ENCODE assay signal across 8 cellular contexts in the genomic region with DNA sequence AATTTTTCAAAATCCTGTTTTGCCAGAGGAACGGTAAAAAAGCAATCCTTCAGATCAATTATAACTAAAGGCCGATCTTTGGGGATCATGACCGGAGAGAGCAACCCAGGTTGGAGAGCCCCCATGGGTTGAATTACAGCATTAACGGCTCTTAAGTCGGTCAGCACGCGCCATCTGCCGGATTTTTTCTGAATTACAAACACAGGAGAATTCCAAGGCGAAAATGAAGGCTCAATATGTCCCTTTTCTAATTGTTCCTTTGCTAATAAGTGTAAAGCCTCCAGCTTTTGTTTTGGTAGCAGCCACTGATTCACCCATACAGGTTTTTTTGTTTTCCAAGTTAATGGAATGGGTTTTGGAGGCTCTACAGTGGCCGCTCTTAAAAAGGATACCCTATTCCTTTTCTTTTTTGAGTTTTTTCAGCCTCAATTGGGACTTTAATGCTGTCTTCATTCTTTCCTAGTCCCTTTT. TPM values are rescaled to one million over a fixed set of nuclear protein-coding genes. Genes with fewer than 3 reads are reported as not detected.
A peak's percentile ranks its signal among the peaks of the same experiment; 100 is the strongest.
DNase-seq lines count a peak whose midpoint lies in the region; ATAC-seq and TF ChIP-seq lines count a peak whose summit lies in the region.

No MANE protein-coding gene starts in this region.

- H3K36me3 ChIP-seq in smooth muscle cell (ENCODE audit: low read depth) = no peaks in the 10 kb centered on the region

- no peaks in the 10 kb centered on the region for H3K79me2 ChIP-seq in smooth muscle cell (ENCODE audit: low read depth)

- no peaks in the 10 kb centered on the region for H3F3A ChIP-seq in smooth muscle cell (ENCODE audit: low read depth)

- no peak overlapping the region for H3K9ac ChIP-seq in smooth muscle cell (ENCODE audit: low read depth)

- H4K20me1 ChIP-seq in smooth muscle cell (ENCODE audit: low read depth) = no peaks in the 10 kb centered on the region

- peak; percentile 63 for TF ChIP-seq CTCF in smooth muscle cell (IDR thresholded peaks at IDR 0.05; ENCODE audit: borderline replicate concordance, insufficient read depth, poor library complexity, severe bottlenecking)

- no peak overlapping the region for H3K27ac ChIP-seq in smooth muscle cell (ENCODE audit: low read depth)

- ATAC-seq in GM21576 (IDR thresholded peaks at IDR 0.05; ENCODE audit: unreplicated experiment) (no peak), GM19351 (IDR thresholded peaks at IDR 0.05; ENCODE audit: unreplicated experiment) (no peak)

- peak overlapping the region; percentile 62 for H3K4me2 ChIP-seq in smooth muscle cell

- H3K27me3 ChIP-seq in smooth muscle cell (ENCODE audit: low read depth) = no peaks in the 10 kb centered on the region

- H3K4me3 ChIP-seq in smooth muscle cell = no peak overlapping the region

- 8% methylated on average over 10 of the region's 10 CpGs for WGBS in smooth muscle cell (ENCODE audit: low lambda C conversion rate)

- peaks cover 7% of the 10 kb centered on the region for H3K4me1 ChIP-seq in smooth muscle cell (ENCODE audit: low read depth)

- peak; percentile 74 for DNase-seq in EL
- peak; percentile 54 for DNase-seq in NCI-H128 (lab: John Stamatoyannopoulos, UW; ENCODE audit: unreplicated experiment)
- DNase-seq in SKM-1 treated with dmso at 0.1 percent for 144 hours (lab: John Stamatoyannopoulos, UW; ENCODE audit: unreplicated experiment) = peak; percentile 57
- DNase-seq in activated naive CD8-positive, alpha-beta T cell treated with anti-CD3 and anti-CD28 coated beads, Interleukin-2, amount 50 U/mL, for 16 hours (ENCODE audit: low read depth, low spot score) = peak; percentile 42
- peak; percentile 57 to 68 for DNase-seq in hippocampal formation (lab: John Stamatoyannopoulos, UW)
- peak; percentile 8 for DNase-seq in smooth muscle cell (lab: John Stamatoyannopoulos, UW; ENCODE audit: unreplicated experiment)

- peak overlapping the region; percentile 75 for H2AFZ ChIP-seq in smooth muscle cell (ENCODE audit: low read depth)

- H3K9me3 ChIP-seq in smooth muscle cell (replicated peaks; ENCODE audit: low read depth) = no peaks in the 10 kb centered on the region

RNA-seq across cellular contexts. Expression of gene PTCRA, which starts 16.9 kb away (rescaled TPM):
- not detected in 2 replicates for total RNA-seq in smooth muscle cell
- not detected in 2 replicates for polyA plus RNA-seq in smooth muscle cell

RNA-seq across cellular contexts. Expression of gene RPL7L1, which starts 19.5 kb away (rescaled TPM):
- 64.0 and 75.4 TPM in 2 replicates for total RNA-seq in smooth muscle cell
- 51.7 and 57.6 TPM in 2 replicates for polyA plus RNA-seq in smooth muscle cell

RNA-seq across cellular contexts. Expression of gene CNPY3, which starts 30.4 kb away (rescaled TPM):
- 16.3 and 20.5 TPM in 2 replicates for total RNA-seq in smooth muscle cell
- 42.6 and 51.4 TPM in 2 replicates for polyA plus RNA-seq in smooth muscle cell

Comparison
In these comparisons a context has a peak if more than half of its experiments do, and no peak if none do; other contexts are left out.
1. DNase-seq: peak in every context shown above with its lines; median percentile 74 in EL; 62 in hippocampal formation; 57 in SKM-1 treated with dmso at 0.1 percent for 144 hours; 54 in NCI-H128; 42 in activated naive CD8-positive, alpha-beta T cell treated with anti-CD3 and anti-CD28 coated beads, Interleukin-2, amount 50 U/mL, for 16 hours; 8 in smooth muscle cell.